In genomic region chr12:59723520-59723919, GRCh38 we compare ENCODE assay signal across 22 cellular contexts.
"Had no signal": no experiment of that assay in that cellular context is flagged by ENCODE, and none has a peak within 500 bp of the region (broad histone marks: within the 10 kb centered on the region; RNA-seq: fewer than 3 reads in every experiment).

No MANE protein-coding gene starts in this region.

- H3K27me3 Mint-ChIP-seq: naive B cell had no signal

- H3K4me3 Mint-ChIP-seq: endodermal cell, naive B cell, nephron progenitor cell had no signal

- H3K36me3 Mint-ChIP-seq: naive B cell had no signal

- H3K27ac ChIP-seq: colonic mucosa, gastroesophageal sphincter, psoas muscle, skin epidermis, suprapubic skin, tibial artery, upper lobe of left lung, uterus had no signal

- H3K4me1 ChIP-seq: colonic mucosa, psoas muscle, upper lobe of left lung, uterus had no signal

- DNase-seq: cerebellar nuclear complex; colonic mucosa; dermis blood vessel endothelial cell; effector CD4-positive, alpha-beta T cell; endodermal cell; glutamatergic neuron; left cardiac atrium; left ventricle myocardium superior; mesenchymal stem cell; naive B cell; nephron progenitor cell; psoas muscle; retina; stimulated activated naive CD4-positive, alpha-beta T cell; tibial artery; upper lobe of left lung; uterus had no signal

- H3K4me1 Mint-ChIP-seq: endodermal cell, nephron progenitor cell had no signal

- H3K9me3 Mint-ChIP-seq: endodermal cell, naive B cell, nephron progenitor cell had no signal

- H3K27me3 ChIP-seq: colonic mucosa, gastroesophageal sphincter, suprapubic skin, tibial artery, upper lobe of left lung, uterus had no signal

- H3K4me3 ChIP-seq: colonic mucosa, gastroesophageal sphincter, lung, psoas muscle, skin epidermis, suprapubic skin, tibial artery, upper lobe of left lung, uterus had no signal

- ATAC-seq: gastroesophageal sphincter, left cardiac atrium, left ventricle myocardium superior, psoas muscle, sciatic nerve had no signal

- H3K9me3 ChIP-seq: colonic mucosa, gastroesophageal sphincter, psoas muscle, suprapubic skin, tibial artery, upper lobe of left lung, uterus had no signal

- H3K36me3 ChIP-seq: colonic mucosa, gastroesophageal sphincter, suprapubic skin, tibial artery, upper lobe of left lung, uterus had no signal

- H3K27ac Mint-ChIP-seq: endodermal cell, naive B cell, nephron progenitor cell had no signal
